In genomic region chr12:39764944-39765560, GRCh38 we compare ENCODE assay signal across 9 cellular contexts.
DNase-seq lines count a peak whose midpoint lies in the region; ATAC-seq, FAIRE-seq and TF ChIP-seq lines count a peak whose summit lies in the region.
"Had no signal": no experiment of that assay in that cellular context is flagged by ENCODE, and none has a peak within 500 bp of the region (broad histone marks: within the 10 kb centered on the region; RNA-seq: fewer than 3 reads in every experiment).

No MANE protein-coding gene starts in this region.

- peaks cover 0 to 4% of the 10 kb centered on the region in 2 donors for H3K27me3 Mint-ChIP-seq in CD4-positive, alpha-beta memory T cell
- H3K27me3 Mint-ChIP-seq in naive B cell, result no peaks in the 10 kb centered on the region

- no peak overlapping the region for H3K4me3 ChIP-seq in CD4-positive, alpha-beta memory T cell (ENCODE audit: low read length in 2 of 2)
- H3K4me3 ChIP-seq in PC-9 (no peak overlapping the region), endothelial cell of umbilical vein (replicated peaks in 1 of 3; ENCODE audit: insufficient read depth in 1 of 3, low read depth in 1 of 3, low read length in 3 of 3) (no peak overlapping the region)

- DNase-seq in CD4-positive, alpha-beta memory T cell, result peak in 4 of 5 donors; percentile 8 to 11 (median 10)
- DNase-seq in PC-9 (no peak), endothelial cell of umbilical vein (ENCODE audit: low read depth, low spot score) (peak; percentile 52), naive B cell (peak; percentile 8), mesenteric fat pad (ENCODE audit: low spot score) (no peak), GOT3 (lab: John Stamatoyannopoulos, UW) (no peak)

- H3K9me1 ChIP-seq in endothelial cell of umbilical vein (replicated peaks; ENCODE audit: control insufficient read depth, extremely low read depth, insufficient read depth, low read length), result no peaks in the 10 kb centered on the region

- H3K27me3 ChIP-seq in CD4-positive, alpha-beta memory T cell (ENCODE audit: insufficient read depth, low read length), result no peaks in the 10 kb centered on the region
- H3K27me3 ChIP-seq in PC-9 (ENCODE audit: insufficient read depth, low read depth), result no peaks in the 10 kb centered on the region
- no peaks in the 10 kb centered on the region for H3K27me3 ChIP-seq in endothelial cell of umbilical vein (ENCODE audit: control insufficient read depth in 2 of 2, insufficient read depth in 2 of 2, low read length in 2 of 2)
- H3K27me3 ChIP-seq: neutrophil had no signal

- H3K4me1 ChIP-seq in CD4-positive, alpha-beta memory T cell (ENCODE audit: insufficient read depth, low read length), result no peaks in the 10 kb centered on the region
- H3K4me1 ChIP-seq in PC-9 (replicated peaks; ENCODE audit: insufficient read depth) (no peaks in the 10 kb centered on the region), endothelial cell of umbilical vein (ENCODE audit: control insufficient read depth, extremely low read depth, insufficient read depth, low read length) (no peaks in the 10 kb centered on the region)

- peak; percentile 90 for TF ChIP-seq CTCF in PC-9 (conservative IDR thresholded peaks at IDR 0.05)
- TF ChIP-seq CTCF in endothelial cell of umbilical vein (IDR thresholded peaks at IDR 0.05; ENCODE audit: extremely low read depth in 1 of 2, insufficient read depth in 1 of 2, low read depth in 1 of 2, low read length in 2 of 2), result peak; percentile 59 to 64

- no peak overlapping the region for H3K9ac ChIP-seq in endothelial cell of umbilical vein (replicated peaks; ENCODE audit: extremely low read depth, insufficient read depth, low read length)

- H3K9me2 ChIP-seq in PC-9 (ENCODE audit: insufficient read depth), result no peaks in the 10 kb centered on the region

- no peak overlapping the region for H3K27ac ChIP-seq in CD4-positive, alpha-beta memory T cell (ENCODE audit: low read depth, low read length)
- H3K27ac ChIP-seq in PC-9, result no peak overlapping the region
- H3K27ac ChIP-seq in endothelial cell of umbilical vein (ENCODE audit: insufficient read depth, low read depth, low read length), result no peak overlapping the region
- H3K27ac ChIP-seq: neutrophil had no signal

- no peak overlapping the region for H2AFZ ChIP-seq in PC-9
- no peak overlapping the region for H2AFZ ChIP-seq in endothelial cell of umbilical vein (ENCODE audit: low read depth, low read length)

- no peaks in the 10 kb centered on the region for H3K36me3 ChIP-seq in CD4-positive, alpha-beta memory T cell (ENCODE audit: insufficient read depth, low read length)
- H3K36me3 ChIP-seq in PC-9 (ENCODE audit: low read depth), result no peaks in the 10 kb centered on the region
- no peaks in the 10 kb centered on the region for H3K36me3 ChIP-seq in endothelial cell of umbilical vein (ENCODE audit: control insufficient read depth in 2 of 2, extremely low read depth in 1 of 2, insufficient read depth in 2 of 2, low read length in 2 of 2)
- H3K36me3 ChIP-seq: neutrophil had no signal

- H3K4me2 ChIP-seq in PC-9, result no peak overlapping the region
- no peak overlapping the region for H3K4me2 ChIP-seq in endothelial cell of umbilical vein (ENCODE audit: insufficient read depth, low read length)

- H4K20me1 ChIP-seq in PC-9 (ENCODE audit: insufficient read depth) (no peaks in the 10 kb centered on the region), endothelial cell of umbilical vein (replicated peaks; ENCODE audit: control insufficient read depth, extremely low read depth, insufficient read depth, low read length) (no peaks in the 10 kb centered on the region)

- no peaks in the 10 kb centered on the region for H3K79me2 ChIP-seq in PC-9 (ENCODE audit: low read depth)
- no peaks in the 10 kb centered on the region for H3K79me2 ChIP-seq in endothelial cell of umbilical vein (ENCODE audit: control insufficient read depth, insufficient read depth, low read length)

- no peaks in the 10 kb centered on the region for H3K4me1 Mint-ChIP-seq in CD4-positive, alpha-beta memory T cell
- no peaks in the 10 kb centered on the region for H3K4me1 Mint-ChIP-seq in naive B cell

- BruUV-seq in PC-9 (replicated peaks; lab: Mats Ljungman, UMichigan) (no TSS peak), endothelial cell of umbilical vein (replicated peaks; lab: Mats Ljungman, UMichigan) (no TSS peak)

- ATAC-seq in GM18867 (IDR thresholded peaks at IDR 0.05; ENCODE audit: unreplicated experiment), result peak; percentile 91
- ATAC-seq in HG03442 (IDR thresholded peaks at IDR 0.05; ENCODE audit: unreplicated experiment), result peak; percentile 78
- ATAC-seq in naive B cell (ENCODE audit: low read depth in 2 of 2), result peak in 1 of 2 donors; percentile 41

- no peak overlapping the region for H3K27ac Mint-ChIP-seq in CD4-positive, alpha-beta memory T cell
- H3K27ac Mint-ChIP-seq in naive B cell, result no peak overlapping the region

- peak; percentile 74 for FAIRE-seq in endothelial cell of umbilical vein (lab: Jason Lieb, UNC)

- H3K9me3 ChIP-seq in CD4-positive, alpha-beta memory T cell (ENCODE audit: control insufficient read depth in 1 of 2, low read length in 2 of 2), result no peaks in the 10 kb centered on the region
- H3K9me3 ChIP-seq in PC-9 (ENCODE audit: insufficient read depth, low read depth) (no peaks in the 10 kb centered on the region), endothelial cell of umbilical vein (replicated peaks; ENCODE audit: control insufficient read depth, insufficient read depth, low read length) (no peaks in the 10 kb centered on the region)
- H3K9me3 ChIP-seq: neutrophil had no signal

- no peak for TF ChIP-seq POLR2A in endothelial cell of umbilical vein (IDR thresholded peaks at IDR 0.05; ENCODE audit: low read depth, low read length)

- POLR2A ChIA-PET in CD4-positive, alpha-beta memory T cell (lab: Charles Lee; ENCODE audit: partially characterized antibody), result no interaction called here
- POLR2A ChIA-PET in PC-9 (lab: Charles Lee; ENCODE audit: unreplicated experiment), result no interaction called here
- POLR2A ChIA-PET in endothelial cell of umbilical vein (lab: Charles Lee), result no interaction called here

- CTCF ChIA-PET in CD4-positive, alpha-beta memory T cell (lab: Charles Lee; ENCODE audit: partially characterized antibody), result no interaction called here
- CTCF ChIA-PET in PC-9 (lab: Charles Lee) (interaction anchor here (0.5 to 0.7 kb wide), 2 partner anchors 225 to 1050 kb away, joined by 3 read pairs; no protein-coding TSS in a partner anchor), endothelial cell of umbilical vein (lab: Charles Lee) (interaction anchor here (0.9 to 4.6 kb wide), 9 partner anchors 8 to 470 kb away, joined by 3 to 70 read pairs (median 3); partner anchors contain the start of gene SLC2A13)

- intact Hi-C loops in CD4-positive, alpha-beta memory T cell (cut with micrococcal nuclease), result loop anchor here (1.0 to 5.0 kb wide), 3 partner anchors 225 to 448 kb away; no protein-coding TSS in a partner anchor
- intact Hi-C loops in PC-9 (cut with micrococcal nuclease; ENCODE audit: unreplicated experiment), result loop anchor here (1.0 kb wide), 3 partner anchors 225 to 384 kb away; no protein-coding TSS in a partner anchor
- intact Hi-C loops in endothelial cell of umbilical vein (cut with micrococcal nuclease), result loop anchor here (1.0 to 10.0 kb wide), 5 partner anchors 193 to 548 kb away; no protein-coding TSS in a partner anchor

- H3K36me3 Mint-ChIP-seq in CD4-positive, alpha-beta memory T cell, result no peaks in the 10 kb centered on the region
- H3K36me3 Mint-ChIP-seq in naive B cell, result no peaks in the 10 kb centered on the region

- H3F3A ChIP-seq in PC-9 (ENCODE audit: insufficient read depth, low read depth), result no peaks in the 10 kb centered on the region

- dilution Hi-C loops in endothelial cell of umbilical vein (cut with MboI; ENCODE audit: extremely low pct_ligation_motif_present, low sequenced_read_pairs), result no loop called here

- H3K4me3 Mint-ChIP-seq in CD4-positive, alpha-beta memory T cell, result no peak overlapping the region
- no peak overlapping the region for H3K4me3 Mint-ChIP-seq in naive B cell

- H3K9me3 Mint-ChIP-seq in CD4-positive, alpha-beta memory T cell, result no peaks in the 10 kb centered on the region
- H3K9me3 Mint-ChIP-seq in naive B cell, result no peaks in the 10 kb centered on the region

TF ChIP-seq in endothelial cell of umbilical vein, 7 proteins besides CTCF, POLR2A, EP300 and RAD21:
- no peak for TF ChIP-seq MAX (IDR thresholded peaks at IDR 0.05; ENCODE audit: insufficient read depth, insufficient read length)
- no peak for TF ChIP-seq JUN (IDR thresholded peaks at IDR 0.05; ENCODE audit: borderline replicate concordance, insufficient read depth, insufficient read length, low read depth)
- TF ChIP-seq FOS (IDR thresholded peaks at IDR 0.05; ENCODE audit: borderline replicate concordance, insufficient read depth, low read length), result no peak
- no peak for TF ChIP-seq GATA2 (IDR thresholded peaks at IDR 0.05; ENCODE audit: insufficient read depth, insufficient read length, low read depth, low read length)
- no peak for TF ChIP-seq POLR2AphosphoS5 (IDR thresholded peaks at IDR 0.05; ENCODE audit: insufficient read depth, low read depth, low read length)
- TF ChIP-seq MYC (IDR thresholded peaks at IDR 0.05; ENCODE audit: low read depth, low read length), result no peak
- no peak for TF ChIP-seq EZH2 (IDR thresholded peaks at IDR 0.05; ENCODE audit: borderline replicate concordance, low read depth, low read length, severe bottlenecking)

Comparison
In these comparisons a context has a peak if more than half of its experiments do, and no peak if none do; other contexts are left out.
1. DNase-seq: peak in CD4-positive, alpha-beta memory T cell (4 of 5), endothelial cell of umbilical vein (single experiment) and naive B cell (single experiment); none in PC-9 (0 of 2), mesenteric fat pad (single experiment) and GOT3 (single experiment).